Comparison of ENCODE assay signal across 17 cellular contexts in the genomic region with DNA sequence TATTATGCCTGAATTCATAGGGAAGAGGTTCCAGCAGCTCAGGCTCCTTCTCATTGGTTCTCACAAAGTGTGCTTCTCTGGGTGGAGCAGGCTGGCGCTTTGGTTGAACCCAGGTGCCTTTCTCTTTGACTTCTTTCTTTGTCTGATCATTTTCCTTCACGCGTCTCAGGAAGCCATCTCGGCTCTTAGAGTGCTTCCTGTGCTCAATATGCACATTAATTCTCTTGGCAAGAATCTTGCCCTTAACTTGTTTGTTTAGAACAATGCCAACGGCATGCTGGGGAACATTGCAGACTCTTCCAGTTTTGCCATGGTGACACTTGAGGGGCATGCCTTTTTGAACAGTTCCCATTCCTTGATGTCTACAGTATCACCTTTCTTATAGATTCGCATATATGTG. TPM values are rescaled to one million over a fixed set of nuclear protein-coding genes. Genes with fewer than 3 reads are reported as not detected.
DNase-seq lines count a peak whose midpoint lies in the region; ATAC-seq and TF ChIP-seq lines count a peak whose summit lies in the region.
"Had no signal": no experiment of that assay in that cellular context is flagged by ENCODE, and none has a peak within 500 bp of the region (broad histone marks: within the 10 kb centered on the region; RNA-seq: fewer than 3 reads in every experiment).

No MANE protein-coding gene starts in this region.

- in situ Hi-C loops in mammary epithelial cell (cut with MboI; ENCODE audit: low sequenced_read_pairs in 2 of 2) = no loop called here

- intact Hi-C loops in thyroid gland (cut with DNase I) = no loop called here
- intact Hi-C loops in mammary epithelial cell (cut with micrococcal nuclease) = no loop called here

- no peaks in the 10 kb centered on the region for H3K36me3 Mint-ChIP-seq in activated naive CD4-positive, alpha-beta T cell treated with anti-CD3 and anti-CD28 coated beads, Interleukin-2, amount 10 ng/mL, durations not matched to agents 7 days and 5 days

- H3K27ac ChIP-seq in DND-41 (ENCODE audit: low read length) = no peak overlapping the region
- peak overlapping the region; percentile 47 for H3K27ac ChIP-seq in VCaP
- H3K27ac ChIP-seq in thyroid gland = peak overlapping the region; percentile 0 to 87 (median 78)
- no peak overlapping the region for H3K27ac ChIP-seq in mammary epithelial cell (ENCODE audit: insufficient read depth, low read depth, low read length)
- H3K27ac ChIP-seq: GM23248 had no signal

- TF ChIP-seq CTCF in DND-41 (IDR thresholded peaks at IDR 0.05; ENCODE audit: borderline replicate concordance, extremely low read depth, low read length, poor library complexity, severe bottlenecking) (no peak), VCaP (conservative IDR thresholded peaks at IDR 0.05) (no peak), thyroid gland (IDR thresholded peaks at IDR 0.05) (no peak), mammary epithelial cell (conservative IDR thresholded peaks at IDR 0.05 in 1 of 2, IDR thresholded peaks at IDR 0.05 in 1 of 2; ENCODE audit: extremely low read depth in 1 of 2, insufficient read depth in 1 of 2, low read depth in 1 of 2, low read length in 2 of 2) (no peak)

- CTCF ChIA-PET in mammary epithelial cell (lab: Charles Lee; ENCODE audit: low non-redundant PET) = no interaction called here
- CTCF ChIA-PET in activated naive CD4-positive, alpha-beta T cell treated with anti-CD3 and anti-CD28 coated beads, Interleukin-2, amount 10 ng/mL, durations not matched to agents 7 days and 5 days (lab: Charles Lee) = no interaction called here

- no peaks in the 10 kb centered on the region for H3K27me3 ChIP-seq in DND-41 (ENCODE audit: insufficient read depth, low read length, poor library complexity)
- H3K27me3 ChIP-seq in thyroid gland = no peaks in the 10 kb centered on the region
- no peaks in the 10 kb centered on the region for H3K27me3 ChIP-seq in mammary epithelial cell (ENCODE audit: insufficient read depth, low read length)
- H3K27me3 ChIP-seq: MG63 had no signal

- 0 out of 2 replicates have a peak overlapping the region, but pooled peaks have one; percentile 14 for H2AFZ ChIP-seq in DND-41 (ENCODE audit: low read depth, low read length)
- H2AFZ ChIP-seq in mammary epithelial cell (ENCODE audit: low read depth, low read length) = no peak overlapping the region
- H2AFZ ChIP-seq: GM23248 had no signal

- WGBS in thyroid gland, 2 donors = 45% methylated on average over 6 of the region's 6 CpGs
- 86% methylated on average over 6 of the region's 6 CpGs for WGBS in mammary epithelial cell (ENCODE audit: low coverage, missing lambda C conversion rate)

- H3K9ac ChIP-seq in DND-41 (ENCODE audit: low read depth, low read length) (no peak overlapping the region), mammary epithelial cell (ENCODE audit: insufficient read depth, low read length) (no peak overlapping the region)
- H3K9ac ChIP-seq: GM23248, SK-N-SH had no signal

- H3K4me2 ChIP-seq in DND-41 (ENCODE audit: insufficient read depth, low read length) (no peak overlapping the region), mammary epithelial cell (ENCODE audit: insufficient read depth, low read depth, low read length) (no peak overlapping the region)
- H3K4me2 ChIP-seq: SK-N-SH had no signal

- no peak for TF ChIP-seq POLR2A in thyroid gland (IDR thresholded peaks at IDR 0.05)

- H3K27me3 Mint-ChIP-seq in activated naive CD4-positive, alpha-beta T cell treated with anti-CD3 and anti-CD28 coated beads, Interleukin-2, amount 10 ng/mL, durations not matched to agents 7 days and 5 days = no peaks in the 10 kb centered on the region

- no peak overlapping the region for H3K4me3 Mint-ChIP-seq in activated naive CD4-positive, alpha-beta T cell treated with anti-CD3 and anti-CD28 coated beads, Interleukin-2, amount 10 ng/mL, durations not matched to agents 7 days and 5 days

- H3K27ac Mint-ChIP-seq in activated naive CD4-positive, alpha-beta T cell treated with anti-CD3 and anti-CD28 coated beads, Interleukin-2, amount 10 ng/mL, durations not matched to agents 7 days and 5 days = no peak overlapping the region

- H3K4me1 ChIP-seq in DND-41 (ENCODE audit: insufficient read depth, low read length) (peaks cover 5% of the 10 kb centered on the region; the same call in 1 of the 2 replicates), thyroid gland (peaks cover 21 to 32% of the 10 kb centered on the region in 2 donors), mammary epithelial cell (ENCODE audit: insufficient read depth, low read length) (peaks cover 18% of the 10 kb centered on the region)

- BruUV-seq in mammary epithelial cell (replicated peaks; lab: Mats Ljungman, UMichigan) = no TSS peak

- no peak for DNase-seq in DND-41
- peak; percentile 16 for DNase-seq in mesenteric fat pad (ENCODE audit: low spot score)
- peak in 1 of 2 donors; percentile 10 for DNase-seq in thyroid gland
- no peak for DNase-seq in stimulated activated CD4-positive, alpha-beta T cell treated with anti-CD3 and anti-CD28 coated beads, Interleukin-4, amount 100 ng/mL, for 4 hours
- DNase-seq in mammary epithelial cell = no peak
- DNase-seq in activated naive CD4-positive, alpha-beta T cell treated with anti-CD3 and anti-CD28 coated beads, Interleukin-2, amount 10 ng/mL, durations not matched to agents 7 days and 5 days = no peak
- DNase-seq: C1 segment of cervical spinal cord, DMS53, GM23248, MG63, NCI-H1105 treated with DMSO at 0.1 percent for 48 hours, NCI-H187, NCI-H2171, NCI-H774, SK-N-SH had no signal

- no peak overlapping the region for H3K4me3 ChIP-seq in DND-41 (ENCODE audit: low read depth in 1 of 2, low read length in 2 of 2)
- H3K4me3 ChIP-seq in thyroid gland (replicated peaks in 1 of 3) = no peak overlapping the region
- no peak overlapping the region for H3K4me3 ChIP-seq in mammary epithelial cell (replicated peaks in 1 of 3; ENCODE audit: insufficient read depth in 1 of 3, low read depth in 2 of 3, low read length in 3 of 3)
- H3K4me3 ChIP-seq: GM23248, MG63 had no signal

- peaks cover 28% of the 10 kb centered on the region for H3K4me1 Mint-ChIP-seq in activated naive CD4-positive, alpha-beta T cell treated with anti-CD3 and anti-CD28 coated beads, Interleukin-2, amount 10 ng/mL, durations not matched to agents 7 days and 5 days

- H3K36me3 ChIP-seq in DND-41 (ENCODE audit: insufficient read depth, low read length) = no peaks in the 10 kb centered on the region
- no peaks in the 10 kb centered on the region for H3K36me3 ChIP-seq in thyroid gland
- no peaks in the 10 kb centered on the region for H3K36me3 ChIP-seq in mammary epithelial cell (ENCODE audit: insufficient read depth, low read length)
- H3K36me3 ChIP-seq: MG63 had no signal

- H4K20me1 ChIP-seq in DND-41 (ENCODE audit: insufficient read depth, low read length) (no peaks in the 10 kb centered on the region), mammary epithelial cell (ENCODE audit: insufficient read depth, low read length) (no peaks in the 10 kb centered on the region)

- no peak for ATAC-seq in DND-41 (ENCODE audit: insufficient read depth, low read depth)
- ATAC-seq: Panc1 had no signal

- no peaks in the 10 kb centered on the region for H3K79me2 ChIP-seq in DND-41 (ENCODE audit: insufficient read depth, low read length)
- no peaks in the 10 kb centered on the region for H3K79me2 ChIP-seq in mammary epithelial cell (ENCODE audit: insufficient read depth, low read length)

- H3K9me3 ChIP-seq in DND-41 (ENCODE audit: insufficient read depth, low read length, severe bottlenecking) (no peaks in the 10 kb centered on the region), thyroid gland (no peaks in the 10 kb centered on the region), mammary epithelial cell (replicated peaks; ENCODE audit: insufficient read depth, low read length) (no peaks in the 10 kb centered on the region)
- H3K9me3 ChIP-seq: MG63, SK-N-SH had no signal

- H3K9me3 Mint-ChIP-seq in activated naive CD4-positive, alpha-beta T cell treated with anti-CD3 and anti-CD28 coated beads, Interleukin-2, amount 10 ng/mL, durations not matched to agents 7 days and 5 days = no peaks in the 10 kb centered on the region

- dilution Hi-C loops in mammary epithelial cell (cut with HindIII; ENCODE audit: low sequenced_read_pairs) = no loop called here

RNA-seq across cellular contexts. Expression of gene RNF24, which starts 44.3 kb away (rescaled TPM):
- total RNA-seq in mesenteric fat pad (17.3 TPM), thyroid gland (10 to 100 TPM; 21.7 to 32.6 (median 30.9) TPM), mammary epithelial cell (10 to 100 TPM in 1 of 2 donors, 1 to 10 TPM in 1; 8.8 to 13.5 TPM)
- polyA plus RNA-seq in mammary epithelial cell = 5.9 TPM
- 15.0 TPM for polyA minus RNA-seq in mammary epithelial cell

Comparison
In these comparisons a context has a peak if more than half of its experiments do, and no peak if none do; other contexts are left out.
1. H3K27ac ChIP-seq: peak in VCaP (single experiment) and thyroid gland (3 of 3); none in DND-41 (single experiment) and mammary epithelial cell (single experiment).